In the genomic region with DNA sequence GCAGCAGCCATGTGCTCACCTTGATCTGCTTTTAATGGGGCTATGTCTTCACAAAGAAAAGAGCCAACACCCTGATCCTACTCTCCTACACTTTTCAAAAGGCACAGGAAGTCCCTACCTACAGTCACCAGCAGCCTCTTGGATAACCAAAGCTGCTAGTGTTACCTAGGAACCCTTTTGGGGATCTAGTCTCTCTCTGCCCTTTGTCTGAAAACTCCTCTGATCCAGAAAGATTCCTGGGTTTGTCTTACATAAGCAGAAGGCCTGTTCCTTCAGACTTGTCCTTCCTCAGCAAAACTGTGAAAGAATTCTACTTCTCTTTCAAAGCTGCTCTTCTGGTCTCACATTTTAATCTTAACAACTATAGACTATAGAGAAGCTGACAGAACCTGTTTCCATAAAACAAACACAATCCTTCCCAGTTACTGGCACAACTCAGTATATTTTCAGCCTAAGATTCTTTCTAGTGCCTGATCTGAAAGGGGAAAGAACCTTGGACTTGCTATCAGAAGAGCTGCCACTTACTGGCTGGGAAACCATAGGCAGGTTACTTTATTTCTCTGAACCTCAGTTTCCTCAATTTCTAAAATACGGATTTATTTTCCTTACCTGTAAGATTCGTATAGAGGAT, we compare ENCODE assay signal across 10 cellular contexts. TPM values are rescaled to one million over a fixed set of nuclear protein-coding genes. Genes with fewer than 3 reads are reported as not detected.
A peak's percentile ranks its signal among the peaks of the same experiment; 100 is the strongest.
DNase-seq lines count a peak whose midpoint lies in the region; ATAC-seq and TF ChIP-seq lines count a peak whose summit lies in the region.
"Had no signal": no experiment of that assay in that cellular context is flagged by ENCODE, and none has a peak within 500 bp of the region (broad histone marks: within the 10 kb centered on the region; RNA-seq: fewer than 3 reads in every experiment).

No MANE protein-coding gene starts in this region.

- H3K27ac ChIP-seq in A673 (ENCODE audit: low read depth, low read length, poor library complexity, severe bottlenecking) (peak overlapping the region; percentile 95), HL-60 (replicated peaks) (peak overlapping the region; percentile 89), caudate nucleus (ENCODE audit: low read depth, low read length) (peak overlapping the region; percentile 87), aorta (ENCODE audit: low read depth in 1 of 2, low read length in 2 of 2) (no peak overlapping the region)

- H3K27ac Mint-ChIP-seq in natural killer cell treated with Interleukin-12 subunit alpha and Interleukin-12 subunit beta and Interleukin-15 and Interleukin-18, amount 100 ng/mL, for 72 hours = peak overlapping the region; percentile 96 to 99

- no TSS peak for BruUV-seq in A673 (replicated peaks; lab: Mats Ljungman, UMichigan)

- H3K4me1 ChIP-seq in A673 (ENCODE audit: insufficient read depth, low read length, poor library complexity, severe bottlenecking) = peaks cover 26% of the 10 kb centered on the region
- peaks cover 0 to 3% of the 10 kb centered on the region in 2 donors for H3K4me1 ChIP-seq in aorta (ENCODE audit: control insufficient read depth in 1 of 2, insufficient read depth in 2 of 2, low read length in 2 of 2)

- TF ChIP-seq CTCF in A673 (conservative IDR thresholded peaks at IDR 0.05; ENCODE audit: low read depth, low read length) = no peak
- TF ChIP-seq CTCF in HL-60 (IDR thresholded peaks at IDR 0.05; ENCODE audit: insufficient read depth, low read length) = no peak

- peak overlapping the region; percentile 100 for H3K4me3 Mint-ChIP-seq in natural killer cell treated with Interleukin-12 subunit alpha and Interleukin-12 subunit beta and Interleukin-15 and Interleukin-18, amount 100 ng/mL, for 72 hours

- H3K4me3 ChIP-seq in A673 (ENCODE audit: low read depth, low read length, poor library complexity, severe bottlenecking) (no peak overlapping the region), HL-60 (replicated peaks; ENCODE audit: insufficient read depth, low read length) (peak overlapping the region; percentile 32), aorta (ENCODE audit: low read length in 2 of 2) (no peak overlapping the region)

- no peaks in the 10 kb centered on the region for H3K9me3 ChIP-seq in A673 (ENCODE audit: low read depth, low read length, poor library complexity, severe bottlenecking)
- H3K9me3 ChIP-seq in aorta (ENCODE audit: control insufficient read depth, low read length) = no peaks in the 10 kb centered on the region

- peaks cover 53 to 61% of the 10 kb centered on the region in 2 donors for H3K4me1 Mint-ChIP-seq in natural killer cell treated with Interleukin-12 subunit alpha and Interleukin-12 subunit beta and Interleukin-15 and Interleukin-18, amount 100 ng/mL, for 72 hours (ENCODE audit: low read depth in 2 of 2)

- DNase-seq in A673 (ENCODE audit: low spot score) = no peak
- DNase-seq in HL-60 (ENCODE audit: low read depth in 1 of 2, low spot score in 1 of 2) = no peak
- DNase-seq in caudate nucleus (lab: John Stamatoyannopoulos, UW) = peak in 2 of 61 donors; percentile 43 to 62
- DNase-seq in natural killer cell treated with Interleukin-12 subunit alpha and Interleukin-12 subunit beta and Interleukin-15 and Interleukin-18, amount 100 ng/mL, for 72 hours (ENCODE audit: low spot score) = no peak
- DNase-seq in NCI-H2227 treated with DMSO at 0.1 percent for 48 hours (lab: John Stamatoyannopoulos, UW) = no peak
- no peak for DNase-seq in stimulated activated naive CD4-positive, alpha-beta T cell treated with Interleukin-2 at 50 U/mL for 16 hours (lab: John Stamatoyannopoulos, UW)
- no peak for DNase-seq in aorta
- DNase-seq: effector CD8-positive, alpha-beta T cell; GDM1 had no signal

- H3K27me3 ChIP-seq in A673 (replicated peaks; ENCODE audit: insufficient read depth, low read depth, low read length, poor library complexity) = no peaks in the 10 kb centered on the region
- no peaks in the 10 kb centered on the region for H3K27me3 ChIP-seq in HL-60 (ENCODE audit: insufficient read depth, poor library complexity, severe bottlenecking)
- H3K27me3 ChIP-seq in aorta (ENCODE audit: control insufficient read depth in 1 of 2, insufficient read depth in 2 of 2, low read length in 1 of 2) = no peaks in the 10 kb centered on the region

- CTCF ChIA-PET in A673 (lab: Charles Lee) = no interaction called here

- H3K36me3 ChIP-seq in A673 (ENCODE audit: insufficient read depth, low read length, poor library complexity, severe bottlenecking) (peaks cover 25% of the 10 kb centered on the region), aorta (ENCODE audit: control insufficient read depth in 1 of 2, insufficient read depth in 2 of 2, low read length in 1 of 2) (peaks cover 0 to 1% of the 10 kb centered on the region in 2 donors)

- intact Hi-C loops in A673 (cut with micrococcal nuclease; ENCODE audit: unreplicated experiment) (no loop called here), aorta (cut with DNase I) (loop anchor here in 1 of 2 donors (10.0 kb wide), 2 partner anchors 150 to 280 kb away; a partner anchor contains a TSS)

- no peaks in the 10 kb centered on the region for H3K27me3 Mint-ChIP-seq in natural killer cell treated with Interleukin-12 subunit alpha and Interleukin-12 subunit beta and Interleukin-15 and Interleukin-18, amount 100 ng/mL, for 72 hours

- POLR2A ChIA-PET in A673 (lab: Charles Lee; ENCODE audit: low non-redundant PET) = no interaction called here

- ATAC-seq in natural killer cell treated with Interleukin-12 subunit alpha and Interleukin-12 subunit beta and Interleukin-15 and Interleukin-18, amount 100 ng/mL, for 72 hours = no peak
- ATAC-seq in activated CD4-positive, CD25-positive, alpha-beta regulatory T cell treated with anti-CD3 and anti-CD28 coated beads, Interleukin-2, amount 50 U/mL, for 24 hours = no peak
- ATAC-seq in aorta (ENCODE audit: low FRiP score) = no peak

- H3K9me3 Mint-ChIP-seq in natural killer cell treated with Interleukin-12 subunit alpha and Interleukin-12 subunit beta and Interleukin-15 and Interleukin-18, amount 100 ng/mL, for 72 hours = no peaks in the 10 kb centered on the region

- 70 to 73% methylated on average over 2 of the region's 2 CpGs for WGBS in aorta, 2 donors

- peaks cover 8% of the 10 kb centered on the region for H3K36me3 Mint-ChIP-seq in natural killer cell treated with Interleukin-12 subunit alpha and Interleukin-12 subunit beta and Interleukin-15 and Interleukin-18, amount 100 ng/mL, for 72 hours

RNA-seq across cellular contexts. Expression of a gene that starts 2.9 kb away (rescaled TPM):
- total RNA-seq in A673 (2021) = 36.8 and 40.4 TPM in 2 replicates
- total RNA-seq in natural killer cell treated with Interleukin-12 subunit alpha and Interleukin-12 subunit beta and Interleukin-15 and Interleukin-18, amount 100 ng/mL, for 72 hours = 10 to 100 TPM; 32.8 to 39.4 TPM
- total RNA-seq in aorta = 1 to 10 TPM; 8.2 to 9.8 TPM
- 1 to 10 TPM; 1.8 to 2.3 TPM for polyA plus RNA-seq in aorta

RNA-seq across cellular contexts. Expression of a gene that starts 3.1 kb away (rescaled TPM):
- total RNA-seq in A673 (2021) (55.9 and 56.6 TPM in 2 replicates), aorta (10 to 100 TPM; 29.8 to 35.2 TPM)
- 10 to 100 TPM; 36.6 to 50.0 TPM for total RNA-seq in natural killer cell treated with Interleukin-12 subunit alpha and Interleukin-12 subunit beta and Interleukin-15 and Interleukin-18, amount 100 ng/mL, for 72 hours
- polyA plus RNA-seq in aorta = 10 to 100 TPM; 10.6 to 16.5 TPM

Comparison
In these comparisons a context has a peak if more than half of its experiments do, and no peak if none do; other contexts are left out.
1. H3K27ac ChIP-seq: peak in A673 (single experiment), HL-60 (single experiment) and caudate nucleus (single experiment); none in aorta (0 of 2).